In the genomic region with DNA sequence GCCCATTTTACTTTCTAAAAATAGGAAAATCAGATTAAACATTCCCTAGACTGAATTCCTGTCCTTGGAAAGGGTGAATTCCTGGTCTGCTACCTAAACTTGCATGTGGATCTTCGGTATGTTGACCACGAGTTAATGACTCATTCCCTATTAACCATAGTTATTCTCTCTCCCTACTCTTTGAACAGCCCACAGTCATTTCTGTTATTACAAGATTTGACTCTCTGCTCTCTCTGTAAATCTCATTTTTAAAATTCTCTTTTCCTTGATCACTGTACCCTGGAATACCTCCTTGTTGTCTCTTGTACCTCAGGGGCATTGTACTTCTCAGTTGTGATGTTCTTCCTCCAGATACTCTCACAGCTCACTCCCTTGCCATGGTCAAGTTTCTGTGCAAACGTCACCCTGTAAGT, we compare ENCODE assay signal across 14 cellular contexts.
DNase-seq lines count a peak whose midpoint lies in the region; ATAC-seq, FAIRE-seq and TF ChIP-seq lines count a peak whose summit lies in the region.
"Had no signal": no experiment of that assay in that cellular context is flagged by ENCODE, and none has a peak within 500 bp of the region (broad histone marks: within the 10 kb centered on the region; RNA-seq: fewer than 3 reads in every experiment).

No MANE protein-coding gene starts in this region.

- no peak for TF ChIP-seq POLR2A in HepG2 (IDR thresholded peaks at IDR 0.05; ENCODE audit: insufficient read depth in 1 of 2, low read depth in 2 of 2, low read length in 2 of 2)
- no peak for TF ChIP-seq POLR2A in right lobe of liver (IDR thresholded peaks at IDR 0.05)

- in situ Hi-C loops in HepG2 (cut with HindIII; ENCODE audit: extremely low pct_ligation_motif_present, low pct_unique_long_range_greater_than_20kb): no loop called here

- no peaks in the 10 kb centered on the region for H3K79me2 ChIP-seq in HepG2 (ENCODE audit: insufficient read depth, low read length)

- DNase-seq in HepG2 (ENCODE audit: low spot score): peak; percentile 15
- DNase-seq in right lobe of liver: no peak
- DNase-seq in amniotic stem cell (lab: John Stamatoyannopoulos, UW): peak; percentile 30
- DNase-seq in glomerular visceral epithelial cell (ENCODE audit: extremely low spot score): peak; percentile 88
- DNase-seq in urothelium cell line (ENCODE audit: low spot score): peak; percentile 78
- DNase-seq in stimulated activated CD4-positive, alpha-beta T cell treated with anti-CD3 and anti-CD28 coated beads, Interleukin-4, amount 100 ng/mL, for 1 hour: no peak
- DNase-seq in NCI-H345 treated with DMSO at 0.1 percent for 48 hours (lab: John Stamatoyannopoulos, UW; ENCODE audit: unreplicated experiment): no peak
- DNase-seq: 8988T; activated CD4-positive, alpha-beta T cell treated with anti-CD3 and anti-CD28 coated beads for 4 hours; activated effector memory CD4-positive, alpha-beta T cell treated with anti-CD3 and anti-CD28 coated beads, Interleukin-2, amount 50 U/mL, for 16 hours; GDM1; MV-4-11; NCI-H510A treated with DMSO at 0.1 percent for 48 hours had no signal

- H3K9me3 ChIP-seq in HepG2 (ENCODE audit: low read length) (no peaks in the 10 kb centered on the region), right lobe of liver (no peaks in the 10 kb centered on the region)

- ATAC-seq in HepG2 (no peak), right lobe of liver (no peak), HG03095 (IDR thresholded peaks at IDR 0.05; ENCODE audit: unreplicated experiment) (no peak)

- intact Hi-C loops in HepG2 (cut with micrococcal nuclease; ENCODE audit: unreplicated experiment) (no loop called here), right lobe of liver (cut with DNase I) (no loop called here)

- POLR2A ChIA-PET in HepG2 (lab: Yijun Ruan, JAX): no interaction called here

- CTCF ChIA-PET in HepG2 (lab: Yijun Ruan, JAX; ENCODE audit: low intra/inter-chr PET ratio, low total read pairs): no interaction called here

- H3K36me3 ChIP-seq in HepG2 (replicated peaks in 1 of 2; ENCODE audit: control insufficient read depth in 1 of 2, insufficient read depth in 2 of 2, low read length in 2 of 2): no peaks in the 10 kb centered on the region
- no peaks in the 10 kb centered on the region for H3K36me3 ChIP-seq in right lobe of liver

- H3K27ac ChIP-seq in HepG2 (ENCODE audit: extremely low read length, insufficient read depth, low read length) (no peak overlapping the region), right lobe of liver (no peak overlapping the region)

- H3K4me1 ChIP-seq in HepG2 (ENCODE audit: insufficient read depth, low read length) (no peaks in the 10 kb centered on the region), right lobe of liver (no peaks in the 10 kb centered on the region)

- no peaks in the 10 kb centered on the region for H4K20me1 ChIP-seq in HepG2 (ENCODE audit: insufficient read depth, low read length)

- no peak overlapping the region for H3K4me2 ChIP-seq in HepG2 (ENCODE audit: low read depth, low read length)

- TF ChIP-seq EP300 in HepG2 (IDR thresholded peaks at IDR 0.05; ENCODE audit: low read depth in 2 of 2, low read length in 2 of 2) (no peak), HepG2 (CRISPR knock-in tag; IDR thresholded peaks at IDR 0.05; ENCODE audit: borderline replicate concordance) (no peak)

- TF ChIP-seq CTCF in HepG2 (CRISPR knock-in tag; IDR thresholded peaks at IDR 0.05) (no peak), right lobe of liver (IDR thresholded peaks at IDR 0.05) (no peak)

- BruUV-seq in HepG2 (replicated peaks; lab: Mats Ljungman, UMichigan): no TSS peak

- no peak overlapping the region for H3K4me3 ChIP-seq in HepG2 (replicated peaks in 1 of 3; ENCODE audit: insufficient read depth in 1 of 3, low read depth in 2 of 3, low read length in 3 of 3)
- H3K4me3 ChIP-seq in right lobe of liver: no peak overlapping the region

- no peaks in the 10 kb centered on the region for H3K27me3 ChIP-seq in HepG2 (ENCODE audit: control insufficient read depth in 1 of 2, insufficient read depth in 2 of 2, low read length in 2 of 2)
- no peaks in the 10 kb centered on the region for H3K27me3 ChIP-seq in right lobe of liver

- H3K9ac ChIP-seq in HepG2 (ENCODE audit: insufficient read depth, low read depth, low read length): no peak overlapping the region

- FAIRE-seq in HepG2 (lab: Jason Lieb, UNC) (no peak), urothelium cell line (lab: Jason Lieb, UNC) (no peak)

- H2AFZ ChIP-seq in HepG2 (ENCODE audit: low read length): no peak overlapping the region

- no peak for TF ChIP-seq RAD21 in HepG2 (CRISPR knock-in tag; IDR thresholded peaks at IDR 0.05)

- 2% methylated on average over 3 of the region's 3 CpGs for WGBS in HepG2 (ENCODE audit: low lambda C conversion rate)
- 47% methylated on average over 3 of the region's 3 CpGs for WGBS in right lobe of liver (ENCODE audit: insufficient coverage, low coverage, low lambda C conversion rate, missing lambda C conversion rate)

TF ChIP-seq in HepG2, 621 proteins besides CTCF, POLR2A, EP300 and RAD21:
- TF ChIP-seq, protein P1, sequence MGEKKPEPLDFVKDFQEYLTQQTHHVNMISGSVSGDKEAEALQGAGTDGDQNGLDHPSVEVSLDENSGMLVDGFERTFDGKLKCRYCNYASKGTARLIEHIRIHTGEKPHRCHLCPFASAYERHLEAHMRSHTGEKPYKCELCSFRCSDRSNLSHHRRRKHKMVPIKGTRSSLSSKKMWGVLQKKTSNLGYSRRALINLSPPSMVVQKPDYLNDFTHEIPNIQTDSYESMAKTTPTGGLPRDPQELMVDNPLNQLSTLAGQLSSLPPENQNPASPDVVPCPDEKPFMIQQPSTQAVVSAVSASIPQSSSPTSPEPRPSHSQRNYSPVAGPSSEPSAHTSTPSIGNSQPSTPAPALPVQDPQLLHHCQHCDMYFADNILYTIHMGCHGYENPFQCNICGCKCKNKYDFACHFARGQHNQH (CRISPR knock-in tag; IDR thresholded peaks at IDR 0.05): no peak
- TF ChIP-seq ZNF737 (CRISPR knock-in tag; IDR thresholded peaks at IDR 0.05; ENCODE audit: borderline replicate concordance) (no peak), XRCC5 (optimal IDR thresholded peaks at IDR 0.05; ENCODE audit: low read length) (no peak), EED (CRISPR knock-in tag; IDR thresholded peaks at IDR 0.05) (no peak), KLF13 (CRISPR knock-in tag; IDR thresholded peaks at IDR 0.05) (no peak), BORCS8-MEF2B (CRISPR knock-in tag; IDR thresholded peaks at IDR 0.05) (no peak), SP140L (CRISPR knock-in tag; IDR thresholded peaks at IDR 0.05; ENCODE audit: borderline replicate concordance) (no peak)

Comparison
In these comparisons a context has a peak if more than half of its experiments do, and no peak if none do; other contexts are left out.
1. DNase-seq: peak in HepG2 (single experiment), amniotic stem cell (single experiment), glomerular visceral epithelial cell (single experiment) and urothelium cell line (single experiment); none in right lobe of liver (0 of 3), stimulated activated CD4-positive, alpha-beta T cell treated with anti-CD3 and anti-CD28 coated beads, Interleukin-4, amount 100 ng/mL, for 1 hour (single experiment) and NCI-H345 treated with DMSO at 0.1 percent for 48 hours (single experiment).